ENCODE assay signal across 8 cellular contexts in genomic region chr16:50467943-50468748, GRCh38.
DNase-seq lines count a peak whose midpoint lies in the region; ATAC-seq, FAIRE-seq and TF ChIP-seq lines count a peak whose summit lies in the region.

No MANE protein-coding gene starts in this region.

- H3K79me1 ChIP-seq in mesenchymal stem cell (replicated peaks; ENCODE audit: low read length, poor library complexity, severe bottlenecking): no peaks in the 10 kb centered on the region

- no peak overlapping the region for H3K23ac ChIP-seq in mesenchymal stem cell (ENCODE audit: low read length in 2 of 2)

- no peaks in the 10 kb centered on the region for H3K27me3 ChIP-seq in ascending aorta
- H3K27me3 ChIP-seq in mesenchymal stem cell (ENCODE audit: control insufficient read depth in 1 of 2, insufficient read depth in 1 of 2, low read length in 2 of 2): peaks cover 61 to 68% of the 10 kb centered on the region in 2 experiments
- H3K27me3 ChIP-seq in upper lobe of right lung: peaks cover 48% of the 10 kb centered on the region

- no peak overlapping the region for H2BK15ac ChIP-seq in mesenchymal stem cell (ENCODE audit: low read depth, poor library complexity, severe bottlenecking)

- H3K27ac ChIP-seq in ascending aorta: no peak overlapping the region
- H3K27ac ChIP-seq in mesenchymal stem cell (ENCODE audit: low read length, poor library complexity, severe bottlenecking): no peak overlapping the region
- no peak overlapping the region for H3K27ac ChIP-seq in upper lobe of right lung

- FAIRE-seq in HTR-8/SVneo (lab: Jason Lieb, UNC): no peak

- no peak overlapping the region for H2BK12ac ChIP-seq in mesenchymal stem cell (ENCODE audit: low read length in 2 of 2)

- peak overlapping the region; percentile 56 for H3K4me2 ChIP-seq in mesenchymal stem cell (ENCODE audit: low read length, poor library complexity, severe bottlenecking)

- H3K4ac ChIP-seq in mesenchymal stem cell (ENCODE audit: low read depth in 1 of 2, low read length in 2 of 2): no peak overlapping the region

- H3K4me1 ChIP-seq in ascending aorta (peaks cover 5% of the 10 kb centered on the region in 2 donors), mesenchymal stem cell (ENCODE audit: control insufficient read depth, insufficient read depth, low read depth, low read length) (peaks cover 8% of the 10 kb centered on the region), upper lobe of right lung (peaks cover 5% of the 10 kb centered on the region)

- H3K18ac ChIP-seq in mesenchymal stem cell (ENCODE audit: low read depth in 1 of 2, low read length in 2 of 2): no peak overlapping the region

- DNase-seq in ELF-1 (ENCODE audit: low read depth, low spot score) (peak; percentile 92), LoVo (ENCODE audit: low spot score) (peak; percentile 27), ascending aorta (ENCODE audit: low spot score in 2 of 2) (no peak), mesenchymal stem cell (no peak), upper lobe of right lung (peak; percentile 57), HTR-8/SVneo (ENCODE audit: insufficient read length, low spot score) (no peak), kidney tubule cell (ENCODE audit: low spot score) (no peak)

- H3K9me3 ChIP-seq in ascending aorta: no peaks in the 10 kb centered on the region
- H3K9me3 ChIP-seq in mesenchymal stem cell (ENCODE audit: control insufficient read depth, low read length): no peaks in the 10 kb centered on the region
- H3K9me3 ChIP-seq in upper lobe of right lung: no peaks in the 10 kb centered on the region

- H3K4me3 ChIP-seq in ascending aorta: peak overlapping the region; percentile 41 to 73
- peak overlapping the region in 1 of 2 experiments; percentile 39 for H3K4me3 ChIP-seq in mesenchymal stem cell (ENCODE audit: insufficient read depth in 1 of 2, low read depth in 1 of 2, low read length in 2 of 2)
- H3K4me3 ChIP-seq in upper lobe of right lung: peak overlapping the region; percentile 25

- no peak overlapping the region for H2AK5ac ChIP-seq in mesenchymal stem cell (ENCODE audit: low read length, severe bottlenecking)

- TF ChIP-seq CTCF in ascending aorta (IDR thresholded peaks at IDR 0.05): no peak
- TF ChIP-seq CTCF in upper lobe of right lung (IDR thresholded peaks at IDR 0.05): no peak

- H4K91ac ChIP-seq in mesenchymal stem cell (ENCODE audit: low read length): no peak overlapping the region

- no peak overlapping the region for H4K8ac ChIP-seq in mesenchymal stem cell (ENCODE audit: low read length)

- H2AFZ ChIP-seq in mesenchymal stem cell (ENCODE audit: low read depth, low read length): no peak overlapping the region

- no peak overlapping the region for H3K9ac ChIP-seq in mesenchymal stem cell (ENCODE audit: low read length)

- H3K14ac ChIP-seq in mesenchymal stem cell (ENCODE audit: low read length in 2 of 2): no peak overlapping the region

- H2BK120ac ChIP-seq in mesenchymal stem cell (ENCODE audit: low read depth, low read length): no peak overlapping the region

- 7% methylated on average over 49 of the region's 68 CpGs for WGBS in mesenchymal stem cell

- H3K36me3 ChIP-seq in ascending aorta: no peaks in the 10 kb centered on the region
- H3K36me3 ChIP-seq in mesenchymal stem cell (ENCODE audit: control insufficient read depth in 1 of 2, insufficient read depth in 2 of 2, low read depth in 1 of 2, low read length in 2 of 2): no peaks in the 10 kb centered on the region
- H3K36me3 ChIP-seq in upper lobe of right lung: no peaks in the 10 kb centered on the region

- intact Hi-C loops in ascending aorta (cut with DNase I) (no loop called here), upper lobe of right lung (cut with DNase I) (no loop called here)

- ATAC-seq in upper lobe of right lung: peak; percentile 42
- no peak for ATAC-seq in HG02884 (IDR thresholded peaks at IDR 0.05; ENCODE audit: unreplicated experiment)

- H2BK5ac ChIP-seq in mesenchymal stem cell (ENCODE audit: low read depth, low read length, poor library complexity, severe bottlenecking): no peak overlapping the region

Comparison
In these comparisons a context has a peak if more than half of its experiments do, and no peak if none do; other contexts are left out.
1. DNase-seq: peak in ELF-1 (single experiment), LoVo (single experiment) and upper lobe of right lung (single experiment); none in ascending aorta (0 of 2), mesenchymal stem cell (single experiment), HTR-8/SVneo (single experiment) and kidney tubule cell (single experiment).